In the genomic region with DNA sequence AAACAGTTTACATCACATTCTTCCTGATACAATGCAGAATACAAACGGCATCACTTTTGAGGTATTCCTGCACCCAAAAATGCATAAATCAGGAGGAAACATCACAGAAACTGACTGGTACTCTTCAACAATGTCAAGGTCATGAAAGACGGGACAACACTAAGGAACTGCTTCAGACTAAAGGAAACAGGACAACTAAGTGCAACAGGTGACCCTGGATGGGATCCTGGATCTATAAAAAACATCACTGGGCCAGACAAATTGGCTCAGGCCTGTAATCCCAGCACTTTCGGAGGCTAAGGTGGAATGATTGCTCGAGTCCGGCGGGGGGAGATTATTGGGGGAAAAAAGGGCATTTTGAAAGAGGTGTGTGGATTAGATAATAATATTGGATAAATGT, we compare ENCODE assay signal across 8 cellular contexts. TPM values are rescaled to one million over a fixed set of nuclear protein-coding genes. Genes with fewer than 3 reads are reported as not detected.
"Had no signal": no experiment of that assay in that cellular context is flagged by ENCODE, and none has a peak within 500 bp of the region (broad histone marks: within the 10 kb centered on the region; RNA-seq: fewer than 3 reads in every experiment).

No MANE protein-coding gene starts in this region.

- H3K27ac Mint-ChIP-seq: IgD-negative memory B cell had no signal

- H3K4me3 Mint-ChIP-seq: IgD-negative memory B cell had no signal

- DNase-seq: IMR-90, KBM-7, KG1 had no signal

- H3K4me3 ChIP-seq: K562 had no signal

- H3K27ac ChIP-seq: HL-60, KMS-11 had no signal

- ATAC-seq: HepG2, K562 had no signal

RNA-seq across cellular contexts. Expression of gene BTNL9, which starts 22.6 kb away (rescaled TPM):
- total RNA-seq: IMR-90 had no signal
